9 cellular contexts compared by ENCODE assay signal in the genomic region with DNA sequence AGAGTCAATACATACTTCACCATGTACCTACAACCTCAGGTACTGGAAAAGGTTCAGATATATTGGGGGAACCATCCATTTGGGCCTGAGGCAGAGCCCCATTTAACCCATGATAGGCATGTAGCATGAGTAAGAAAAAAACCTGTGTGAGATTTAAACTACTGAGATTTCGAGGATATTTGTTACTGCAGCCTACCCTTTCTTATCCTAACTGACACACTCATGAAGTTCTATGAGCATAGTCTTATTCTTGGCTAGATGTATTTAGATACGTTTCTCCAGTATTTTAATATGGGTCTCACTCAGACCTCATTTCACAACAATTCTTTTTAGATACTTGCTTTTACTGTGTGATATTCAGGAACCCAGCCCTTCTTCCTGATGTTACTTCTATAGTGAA. TPM values are rescaled to one million over a fixed set of nuclear protein-coding genes. Genes with fewer than 3 reads are reported as not detected.
"Had no signal": no experiment of that assay in that cellular context is flagged by ENCODE, and none has a peak within 500 bp of the region (broad histone marks: within the 10 kb centered on the region; RNA-seq: fewer than 3 reads in every experiment).

No MANE protein-coding gene starts in this region.

- DNase-seq: GDM1, GF-D8 had no signal

- FAIRE-seq: G401.6, GM12878, GM12891, GM12892, GM18507, GM19239 had no signal

- ATAC-seq: GM12878 had no signal

- H3K4me3 ChIP-seq: GM12878 had no signal

RNA-seq across cellular contexts. Expression of a gene that starts 39.3 kb away (rescaled TPM):
- total RNA-seq: G401, GM12878 had no signal
- polyA plus RNA-seq: GM12878 had no signal

RNA-seq across cellular contexts. Expression of a gene that starts 49.0 kb away (rescaled TPM):
- total RNA-seq: G401, GM12878 had no signal
- polyA plus RNA-seq: GM12878 had no signal
